Comparison of ENCODE assay signal across 8 cellular contexts in the genomic region with DNA sequence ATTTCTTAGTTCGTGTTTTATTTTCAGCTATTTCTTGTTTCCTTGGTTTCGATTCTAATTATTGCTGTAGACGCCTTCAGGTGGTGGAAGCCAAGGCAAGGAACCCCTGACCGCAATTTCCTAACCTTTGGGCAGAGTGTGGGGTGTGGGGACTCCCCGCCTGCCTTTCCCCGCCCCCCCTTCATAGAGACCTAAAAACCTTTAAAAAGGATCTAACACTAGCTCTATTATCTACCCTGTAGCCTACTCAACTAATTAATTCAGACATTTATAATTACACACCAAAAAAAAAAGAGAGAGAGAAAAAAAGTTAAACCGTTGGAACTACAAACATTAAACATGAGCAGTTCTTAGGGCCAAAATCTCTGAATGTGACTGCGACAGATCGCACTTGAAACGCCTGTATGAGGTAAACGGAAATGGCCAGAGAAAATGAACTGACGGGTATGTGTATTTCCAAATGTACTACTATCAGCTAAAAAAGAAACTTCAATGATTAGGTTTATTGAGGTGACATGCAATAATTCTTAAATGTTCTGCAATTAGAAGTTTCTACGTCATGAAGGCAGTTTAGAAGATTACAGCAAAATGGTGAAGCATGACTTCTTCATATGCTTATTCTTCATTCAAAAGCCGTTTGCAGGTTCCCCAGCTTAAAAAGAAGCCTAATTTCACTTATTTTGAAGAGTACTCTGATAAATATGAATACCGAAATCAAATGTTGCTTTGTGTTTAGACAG. TPM values are rescaled to one million over a fixed set of nuclear protein-coding genes. Genes with fewer than 3 reads are reported as not detected.
DNase-seq lines count a peak whose midpoint lies in the region; FAIRE-seq and TF ChIP-seq lines count a peak whose summit lies in the region.

No MANE protein-coding gene starts in this region.

- peak overlapping the region; percentile 93 for H3K27ac Mint-ChIP-seq in HFFc6
- peak overlapping the region; percentile 52 for H3K27ac Mint-ChIP-seq in activated naive CD8-positive, alpha-beta T cell treated with anti-CD3 and anti-CD28 coated beads for 36 hours

- peak overlapping the region; percentile 89 for H3K4me3 Mint-ChIP-seq in HFFc6
- peak overlapping the region; percentile 74 for H3K4me3 Mint-ChIP-seq in activated naive CD8-positive, alpha-beta T cell treated with anti-CD3 and anti-CD28 coated beads for 36 hours

- H3K36me3 Mint-ChIP-seq in HFFc6 (ENCODE audit: low read depth), result no peaks in the 10 kb centered on the region
- peaks cover 4% of the 10 kb centered on the region for H3K36me3 Mint-ChIP-seq in activated naive CD8-positive, alpha-beta T cell treated with anti-CD3 and anti-CD28 coated beads for 36 hours

- H3K9me3 ChIP-seq in OCI-LY3 (ENCODE audit: insufficient read depth, low read length) (no peaks in the 10 kb centered on the region), keratinocyte (ENCODE audit: control insufficient read depth, low read depth, low read length) (no peaks in the 10 kb centered on the region)

- H2AFZ ChIP-seq in OCI-LY3 (ENCODE audit: low read depth, low read length) (0 out of 2 replicates have a peak overlapping the region, but pooled peaks have one; percentile 95), keratinocyte (ENCODE audit: control insufficient read depth, low read length) (peak overlapping the region; percentile 95)

- no peaks in the 10 kb centered on the region for H3K27me3 Mint-ChIP-seq in HFFc6 (ENCODE audit: insufficient read depth)
- H3K27me3 Mint-ChIP-seq in activated naive CD8-positive, alpha-beta T cell treated with anti-CD3 and anti-CD28 coated beads for 36 hours, result peaks cover 49% of the 10 kb centered on the region

- no peaks in the 10 kb centered on the region for H3K36me3 ChIP-seq in OCI-LY3 (replicated peaks; ENCODE audit: low read depth, low read length)
- no peaks in the 10 kb centered on the region for H3K36me3 ChIP-seq in keratinocyte (ENCODE audit: control insufficient read depth in 2 of 2, extremely low read depth in 1 of 2, insufficient read depth in 2 of 2, low read length in 2 of 2)

- TF ChIP-seq CTCF in GM12865 (IDR thresholded peaks at IDR 0.05; ENCODE audit: insufficient read depth, low read depth, low read length, missing control alignments) (no peak), HFFc6 (IDR thresholded peaks at IDR 0.05) (no peak), OCI-LY3 (IDR thresholded peaks at IDR 0.05; ENCODE audit: low read depth, low read length) (no peak), keratinocyte (optimal IDR thresholded peaks at IDR 0.05 in 1 of 3, IDR thresholded peaks at IDR 0.05 in 1 of 3, conservative IDR thresholded peaks at IDR 0.05 in 1 of 3; ENCODE audit: extremely low read depth in 1 of 3, insufficient read depth in 2 of 3, low read length in 3 of 3) (no peak)

- H3K79me2 ChIP-seq in OCI-LY3 (ENCODE audit: low read length) (no peaks in the 10 kb centered on the region), keratinocyte (ENCODE audit: control insufficient read depth, insufficient read depth, low read length) (no peaks in the 10 kb centered on the region)

- H3K4me1 ChIP-seq in OCI-LY3 (ENCODE audit: low read length) (peaks cover 42% of the 10 kb centered on the region), keratinocyte (ENCODE audit: control insufficient read depth, extremely low read depth, insufficient read depth, low read length) (peaks cover 20% of the 10 kb centered on the region)

- H3K9ac ChIP-seq in OCI-LY3 (ENCODE audit: low read length) (peak overlapping the region; percentile 72), keratinocyte (ENCODE audit: control insufficient read depth, extremely low read depth, insufficient read depth, low read length) (peak overlapping the region; percentile 91)

- 0 out of 2 replicates have a peak, but pooled peaks cover 3% of the 10 kb centered on the region for H4K20me1 ChIP-seq in OCI-LY3 (ENCODE audit: insufficient read depth, low read length)
- H4K20me1 ChIP-seq in keratinocyte (ENCODE audit: control insufficient read depth, extremely low read depth, insufficient read depth, low read length), result no peaks in the 10 kb centered on the region

- peak overlapping the region; percentile 75 for H3K4me3 ChIP-seq in GM12865 (ENCODE audit: low read depth, low read length)
- H3K4me3 ChIP-seq in OCI-LY3 (ENCODE audit: low read length), result peak overlapping the region; percentile 78
- peak overlapping the region; percentile 13 to 66 (median 58) for H3K4me3 ChIP-seq in keratinocyte (ENCODE audit: control insufficient read depth in 2 of 3, extremely low read depth in 1 of 3, insufficient read depth in 2 of 3, low read depth in 1 of 3, low read length in 3 of 3)

- FAIRE-seq in keratinocyte (lab: Jason Lieb, UNC), result no peak

- H3K4me2 ChIP-seq in OCI-LY3 (ENCODE audit: low read length) (peak overlapping the region; percentile 80), keratinocyte (ENCODE audit: control insufficient read depth, extremely low read depth, insufficient read depth, low read depth, low read length) (peak overlapping the region; percentile 88)

- H3K27ac ChIP-seq in OCI-LY3 (ENCODE audit: low read length) (no peak overlapping the region), keratinocyte (ENCODE audit: control insufficient read depth, insufficient read depth, low read length) (peak overlapping the region; percentile 88)

- H3K9me3 Mint-ChIP-seq in HFFc6, result no peaks in the 10 kb centered on the region
- peaks cover 2% of the 10 kb centered on the region for H3K9me3 Mint-ChIP-seq in activated naive CD8-positive, alpha-beta T cell treated with anti-CD3 and anti-CD28 coated beads for 36 hours

- peaks cover 44% of the 10 kb centered on the region for H3K4me1 Mint-ChIP-seq in HFFc6 (ENCODE audit: low read depth)
- peaks cover 33% of the 10 kb centered on the region for H3K4me1 Mint-ChIP-seq in activated naive CD8-positive, alpha-beta T cell treated with anti-CD3 and anti-CD28 coated beads for 36 hours

- DNase-seq in GM12865 (ENCODE audit: low read depth) (peak; percentile 40), HFFc6 (no peak), keratinocyte (ENCODE audit: low read depth, low spot score) (no peak), DMS114 treated with DMSO at 0.1 percent for 48 hours (lab: John Stamatoyannopoulos, UW; ENCODE audit: unreplicated experiment) (no peak), NCI-H187 treated with DMSO at 0.1 percent for 48 hours (lab: John Stamatoyannopoulos, UW) (no peak)
- DNase-seq in activated naive CD8-positive, alpha-beta T cell treated with anti-CD3 and anti-CD28 coated beads for 36 hours, result peak; percentile 65
- DNase-seq in stimulated activated CD4-positive, alpha-beta T cell treated with anti-CD3 and anti-CD28 coated beads, TNF-alpha, amount 100 ng/mL, for 48 hours (ENCODE audit: low read depth in 3 of 3), result peak in 2 of 3 donors; percentile 19 to 26

- dilution Hi-C loops in keratinocyte (cut with MboI; ENCODE audit: extremely low pct_ligation_motif_present, low sequenced_read_pairs), result no loop called here

- H3K9me1 ChIP-seq in keratinocyte (ENCODE audit: control insufficient read depth, extremely low read depth, insufficient read depth, low read length), result no peaks in the 10 kb centered on the region

- H3K27me3 ChIP-seq in OCI-LY3 (ENCODE audit: low read depth, low read length) (peaks cover 21% of the 10 kb centered on the region), keratinocyte (ENCODE audit: control insufficient read depth, extremely low read depth, insufficient read depth, low read length) (no peaks in the 10 kb centered on the region)

RNA-seq across cellular contexts. Expression of gene FER, which starts 19.0 kb away (rescaled TPM):
- 10 to 100 TPM; 20.2 to 24.6 (median 22.9) TPM for total RNA-seq in HFFc6 (2021; fragmentation: NEBNext Ultra II Directional; extraction: Animal tissue kit (Norgen Biotek cat#: 25700))
- 1 to 10 TPM; 9.0 to 9.1 TPM for total RNA-seq in activated naive CD8-positive, alpha-beta T cell treated with anti-CD3 and anti-CD28 coated beads for 36 hours
- polyA plus RNA-seq in keratinocyte, result 10.4 to 17.1 TPM (median 11.2 TPM) in 3 replicates
- 51.3 TPM for polyA plus RNA-seq in keratinocyte (2011; ENCODE audit: low read depth)
- 5.2 and 12.6 TPM in 2 replicates for polyA plus RNA-seq in keratinocyte (2011; cell fraction: cytosol; rRNA removed)
- 12.5 and 15.2 TPM in 2 replicates for polyA plus RNA-seq in keratinocyte (2011; cell fraction: nucleus; rRNA removed)
- 6.8 and 10.5 TPM in 2 replicates for polyA plus RNA-seq in keratinocyte (2012; ENCODE audit: low replicate concordance)
- 8.8 to 84.6 TPM (median 25.5 TPM) in 3 replicates for polyA minus RNA-seq in keratinocyte
- polyA minus RNA-seq in keratinocyte (2011; cell fraction: cytosol; rRNA and poly(A)+ RNA removed), result 23.8 TPM
- 36.3 and 88.0 TPM in 2 replicates for polyA minus RNA-seq in keratinocyte (2011; cell fraction: nucleus; rRNA and poly(A)+ RNA removed)

Comparison
In these comparisons a context has a peak if more than half of its experiments do, and no peak if none do; other contexts are left out.
1. DNase-seq: peak in GM12865 (single experiment), activated naive CD8-positive, alpha-beta T cell treated with anti-CD3 and anti-CD28 coated beads for 36 hours (single experiment) and stimulated activated CD4-positive, alpha-beta T cell treated with anti-CD3 and anti-CD28 coated beads, TNF-alpha, amount 100 ng/mL, for 48 hours (2 of 3); none in HFFc6 (single experiment), keratinocyte (single experiment), DMS114 treated with DMSO at 0.1 percent for 48 hours (single experiment) and NCI-H187 treated with DMSO at 0.1 percent for 48 hours (single experiment).
2. Peak in every context shown above with its lines, with median percentiles within 50 percentile points of each other: H3K4me3 ChIP-seq.